ENCODE assay signal across 7 cellular contexts in genomic region chr10:61987537-61987936, GRCh38.
DNase-seq lines count a peak whose midpoint lies in the region; ATAC-seq and TF ChIP-seq lines count a peak whose summit lies in the region.

No MANE protein-coding gene starts in this region.

- H3K4me3 ChIP-seq in foreskin fibroblast (ENCODE audit: low read depth in 1 of 2, low read length in 2 of 2) = no peak overlapping the region

- ATAC-seq in GM19372 (IDR thresholded peaks at IDR 0.05; ENCODE audit: low read depth, unreplicated experiment) = peak; percentile 9
- peak; percentile 16 for ATAC-seq in HG02943 (IDR thresholded peaks at IDR 0.05; ENCODE audit: low read depth, unreplicated experiment)
- ATAC-seq in activated naive CD4-positive, alpha-beta T cell treated with anti-CD3 and anti-CD28 coated beads, Interleukin-2, amount 50 U/mL, for 72 hours = peak in 1 of 2 donors; percentile 23
- peak; percentile 10 for ATAC-seq in stimulated activated naive CD8-positive, alpha-beta T cell treated with anti-CD3 and anti-CD28 coated beads, Interleukin-15, Interleukin-2, amounts not matched to agents 100 U/mL and 50 U/mL, for 24 hours

- DNase-seq in activated naive CD4-positive, alpha-beta T cell treated with anti-CD3 and anti-CD28 coated beads, Interleukin-2, amount 50 U/mL, for 72 hours (ENCODE audit: low spot score in 2 of 2) = no peak
- no peak for DNase-seq in stimulated activated naive CD8-positive, alpha-beta T cell treated with anti-CD3 and anti-CD28 coated beads, Interleukin-15, Interleukin-2, amounts not matched to agents 100 U/mL and 50 U/mL, for 24 hours
- DNase-seq in stimulated activated naive CD4-positive, alpha-beta T cell treated with Interleukin-2 at 50 U/mL for 16 hours (lab: John Stamatoyannopoulos, UW) = no peak
- no peak for DNase-seq in NOMO-1 treated with DMSO at 0.1 percent for 48 hours (lab: John Stamatoyannopoulos, UW; ENCODE audit: unreplicated experiment)
- no peak for DNase-seq in foreskin fibroblast

- no peak for TF ChIP-seq CTCF in foreskin fibroblast (IDR thresholded peaks at IDR 0.05; ENCODE audit: low read depth, low read length)

- peak overlapping the region; percentile 92 to 97 for H3K27ac Mint-ChIP-seq in activated naive CD4-positive, alpha-beta T cell treated with anti-CD3 and anti-CD28 coated beads, Interleukin-2, amount 50 U/mL, for 72 hours

- H3K36me3 Mint-ChIP-seq in activated naive CD4-positive, alpha-beta T cell treated with anti-CD3 and anti-CD28 coated beads, Interleukin-2, amount 50 U/mL, for 72 hours = peaks cover 4 to 52% of the 10 kb centered on the region in 2 donors

- H3K9me3 Mint-ChIP-seq in activated naive CD4-positive, alpha-beta T cell treated with anti-CD3 and anti-CD28 coated beads, Interleukin-2, amount 50 U/mL, for 72 hours = no peaks in the 10 kb centered on the region
